ENCODE assay signal across 1 cellular context in genomic region chr6:38248500-38249234, GRCh38.
TF ChIP-seq lines count a peak whose summit lies in the region.

No MANE protein-coding gene starts in this region.

TF ChIP-seq in SK-N-SH, 30 proteins besides CTCF, POLR2A, EP300 and RAD21 (continued from another document):
- TF ChIP-seq YY1 (IDR thresholded peaks at IDR 0.05; ENCODE audit: low read depth) (peak; percentile 70; the same call in 1 of the 2 replicates), MXI1 (IDR thresholded peaks at IDR 0.05; ENCODE audit: low read depth, low read length) (no peak), RCOR1 (IDR thresholded peaks at IDR 0.05; ENCODE audit: low read length) (no peak), CHD2 (IDR thresholded peaks at IDR 0.05; ENCODE audit: low read length, partially characterized antibody) (no peak), RXRA (IDR thresholded peaks at IDR 0.05; ENCODE audit: borderline replicate concordance, low read depth) (peak; percentile 42; the same call in 1 of the 2 replicates)
- TF ChIP-seq, protein P1, sequence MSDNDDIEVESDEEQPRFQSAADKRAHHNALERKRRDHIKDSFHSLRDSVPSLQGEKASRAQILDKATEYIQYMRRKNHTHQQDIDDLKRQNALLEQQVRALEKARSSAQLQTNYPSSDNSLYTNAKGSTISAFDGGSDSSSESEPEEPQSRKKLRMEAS (IDR thresholded peaks at IDR 0.05; ENCODE audit: low read depth) = no peak
